ENCODE assay signal across 1 cellular context in the genomic region with DNA sequence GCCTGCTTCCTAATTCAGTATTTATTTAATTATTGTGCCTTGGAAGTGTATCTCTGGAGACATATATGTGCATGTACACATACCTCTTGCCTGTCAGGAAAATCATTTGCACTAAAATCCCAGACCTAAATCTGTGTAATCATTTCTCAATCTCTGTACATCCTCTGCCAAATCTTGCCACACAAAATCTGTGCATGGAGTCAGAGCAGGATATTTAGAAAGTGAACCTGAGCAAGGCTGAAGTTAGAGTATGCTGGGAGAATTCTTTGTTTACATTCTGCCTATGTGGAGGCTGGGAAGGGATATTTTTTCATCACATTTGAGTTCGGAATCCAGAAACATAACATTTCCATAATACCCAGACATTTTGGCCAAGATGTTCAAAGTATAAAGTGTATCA.
TF ChIP-seq lines count a peak whose summit lies in the region.

No MANE protein-coding gene starts in this region.

TF ChIP-seq in K562, 482 proteins besides CTCF, POLR2A, EP300 and RAD21:
- TF ChIP-seq ZNF354B (CRISPR knock-in tag; IDR thresholded peaks at IDR 0.05) (no peak), KDM1A (IDR thresholded peaks at IDR 0.05) (peak; percentile 51 to 69; a peak in 3 of 4 replicates), NCOA2 (IDR thresholded peaks at IDR 0.05; ENCODE audit: partially characterized antibody in 2 of 2) (no peak), FOXA3 (CRISPR knock-in tag; conservative IDR thresholded peaks at IDR 0.05 in 1 of 2, IDR thresholded peaks at IDR 0.05 in 1 of 2) (no peak), MECOM (CRISPR knock-in tag; IDR thresholded peaks at IDR 0.05) (no peak), HIVEP1 (CRISPR knock-in tag; IDR thresholded peaks at IDR 0.05) (no peak), RBM39 (optimal IDR thresholded peaks at IDR 0.05; ENCODE audit: low read depth, low read length) (no peak)
- TF ChIP-seq, protein P1, sequence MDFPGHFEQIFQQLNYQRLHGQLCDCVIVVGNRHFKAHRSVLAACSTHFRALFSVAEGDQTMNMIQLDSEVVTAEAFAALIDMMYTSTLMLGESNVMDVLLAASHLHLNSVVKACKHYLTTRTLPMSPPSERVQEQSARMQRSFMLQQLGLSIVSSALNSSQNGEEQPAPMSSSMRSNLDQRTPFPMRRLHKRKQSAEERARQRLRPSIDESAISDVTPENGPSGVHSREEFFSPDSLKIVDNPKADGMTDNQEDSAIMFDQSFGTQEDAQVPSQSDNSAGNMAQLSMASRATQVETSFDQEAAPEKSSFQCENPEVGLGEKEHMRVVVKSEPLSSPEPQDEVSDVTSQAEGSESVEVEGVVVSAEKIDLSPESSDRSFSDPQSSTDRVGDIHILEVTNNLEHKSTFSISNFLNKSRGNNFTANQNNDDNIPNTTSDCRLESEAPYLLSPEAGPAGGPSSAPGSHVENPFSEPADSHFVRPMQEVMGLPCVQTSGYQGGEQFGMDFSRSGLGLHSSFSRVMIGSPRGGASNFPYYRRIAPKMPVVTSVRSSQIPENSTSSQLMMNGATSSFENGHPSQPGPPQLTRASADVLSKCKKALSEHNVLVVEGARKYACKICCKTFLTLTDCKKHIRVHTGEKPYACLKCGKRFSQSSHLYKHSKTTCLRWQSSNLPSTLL (IDR thresholded peaks at IDR 0.05), result no peak
